1 cellular context compared by ENCODE assay signal in genomic region chr14:60722163-60722835, GRCh38.
TF ChIP-seq lines count a peak whose summit lies in the region.

No MANE protein-coding gene starts in this region.

TF ChIP-seq in H1, 55 proteins besides CTCF, POLR2A, EP300 and RAD21 (continued from another document):
- TF ChIP-seq MAX (IDR thresholded peaks at IDR 0.05) (peak; percentile 59), RXRA (IDR thresholded peaks at IDR 0.05; ENCODE audit: insufficient read depth, low read depth, low read length) (no peak), EZH2 (IDR thresholded peaks at IDR 0.05; ENCODE audit: low read depth, low read length, severe bottlenecking) (peak; percentile 34)
TF ChIP-seq in H1: peak in this region for 6.
